Comparison of ENCODE assay signal across 10 cellular contexts in the genomic region with DNA sequence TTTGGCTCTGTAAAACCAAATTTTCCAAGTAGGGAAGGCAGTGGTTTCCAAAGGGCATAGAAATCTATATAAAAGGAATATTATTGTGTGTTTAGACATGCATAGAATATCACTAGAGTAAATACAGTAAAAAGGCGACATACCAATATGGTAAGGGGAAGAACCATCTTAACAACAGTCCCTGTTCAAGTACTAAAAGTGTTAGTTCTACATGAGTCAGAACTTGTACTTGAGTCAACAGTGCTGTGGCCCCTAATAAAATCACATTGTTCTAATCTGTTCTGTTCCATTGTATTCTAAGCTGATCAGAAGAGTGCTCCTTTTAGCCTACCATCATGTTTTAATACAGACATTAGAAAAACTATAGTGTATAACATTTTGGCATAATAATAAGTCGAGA.
DNase-seq lines count a peak whose midpoint lies in the region; ATAC-seq and TF ChIP-seq lines count a peak whose summit lies in the region.
"Had no signal": no experiment of that assay in that cellular context is flagged by ENCODE, and none has a peak within 500 bp of the region (broad histone marks: within the 10 kb centered on the region; RNA-seq: fewer than 3 reads in every experiment).

No MANE protein-coding gene starts in this region.

- ATAC-seq in GM18505 (IDR thresholded peaks at IDR 0.05; ENCODE audit: unreplicated experiment) (peak; percentile 66), GM21360 (IDR thresholded peaks at IDR 0.05; ENCODE audit: unreplicated experiment) (peak; percentile 62), HG03175 (IDR thresholded peaks at IDR 0.05; ENCODE audit: unreplicated experiment) (peak; percentile 50)

- TF ChIP-seq POLR2A in GM18505 (IDR thresholded peaks at IDR 0.05; ENCODE audit: borderline replicate concordance, extremely low read depth, insufficient read depth, insufficient read length), result no peak

- DNase-seq in fibroblast of mammary gland (ENCODE audit: low read depth) (peak; percentile 15), NOMO-1 treated with dmso at 0.1 percent for 144 hours (lab: John Stamatoyannopoulos, UW; ENCODE audit: unreplicated experiment) (no peak), COLO668 (lab: John Stamatoyannopoulos, UW; ENCODE audit: unreplicated experiment) (no peak), SW480 (ENCODE audit: low spot score) (no peak)
- DNase-seq: DND-41, dorsolateral prefrontal cortex, T1000 had no signal

- TF ChIP-seq CTCF in fibroblast of mammary gland (conservative IDR thresholded peaks at IDR 0.05; ENCODE audit: control insufficient read depth, insufficient read depth, low read depth, low read length), result no peak

- no peak overlapping the region for H3K4me3 ChIP-seq in fibroblast of mammary gland (ENCODE audit: control insufficient read depth, low read depth, low read length)
- H3K4me3 ChIP-seq: dorsolateral prefrontal cortex had no signal
